8 cellular contexts compared by ENCODE assay signal in genomic region chr7:105808703-105809590, GRCh38.
DNase-seq lines count a peak whose midpoint lies in the region; ATAC-seq and TF ChIP-seq lines count a peak whose summit lies in the region.

No MANE protein-coding gene starts in this region.

- H2BK5ac ChIP-seq in IMR-90 (ENCODE audit: low read depth, low read length, poor library complexity, severe bottlenecking): peak overlapping the region; percentile 36

- peaks cover 37% of the 10 kb centered on the region for H3K4me1 Mint-ChIP-seq in Calu3 (ENCODE audit: low read depth, unreplicated experiment)
- peaks cover 75% of the 10 kb centered on the region for H3K4me1 Mint-ChIP-seq in activated CD4-positive, alpha-beta T cell treated with anti-CD3 and anti-CD28 coated beads, Interleukin-2, amount 10 ng/mL, durations not matched to agents 24 days and 14 days

- no CpG with 5 or more reads among the region's 8 CpGs for WGBS in IMR-90 (ENCODE audit: extremely low coverage in 2 of 2, insufficient read length in 1 of 2), 2 experiments

- no peak overlapping the region for H3K23ac ChIP-seq in IMR-90 (ENCODE audit: low read depth, low read length)

- TF ChIP-seq POLR2A in IMR-90 (IDR thresholded peaks at IDR 0.05; ENCODE audit: low read depth, low read length): no peak

- H2AK9ac ChIP-seq in IMR-90 (replicated peaks; ENCODE audit: low read depth, low read length, poor library complexity): no peak overlapping the region

- 0 out of 2 replicates have a peak, but pooled peaks cover 3% of the 10 kb centered on the region for H4K20me1 ChIP-seq in IMR-90 (ENCODE audit: insufficient read depth, low read length)

- peak overlapping the region; percentile 12; the same call in 1 of the 3 replicates for H2BK15ac ChIP-seq in IMR-90 (ENCODE audit: low read depth, low read length)

- H3K27ac Mint-ChIP-seq in Calu3 (ENCODE audit: unreplicated experiment): peak overlapping the region; percentile 37
- H3K27ac Mint-ChIP-seq in activated CD4-positive, alpha-beta T cell treated with anti-CD3 and anti-CD28 coated beads, Interleukin-2, amount 10 ng/mL, durations not matched to agents 24 days and 14 days: peak overlapping the region; percentile 92

- no peak overlapping the region for H3K4me3 ChIP-seq in IMR-90 (ENCODE audit: insufficient read depth, low read depth, low read length)

- in situ Hi-C loops in IMR-90 (cut with MboI; ENCODE audit: low sequenced_read_pairs): no loop called here

- H3K79me1 ChIP-seq in IMR-90 (ENCODE audit: low read depth in 1 of 2, low read length in 2 of 2): peaks cover 2 to 37% of the 10 kb centered on the region in 2 experiments; a peak in 3 of 4 replicates

- peaks cover 21% of the 10 kb centered on the region for H3K9me1 ChIP-seq in IMR-90 (ENCODE audit: insufficient read depth, low read length)

- intact Hi-C loops in Calu3 (cut with micrococcal nuclease; ENCODE audit: unreplicated experiment) (no loop called here), IMR-90 (cut with micrococcal nuclease) (no loop called here)
- intact Hi-C loops in activated CD4-positive, alpha-beta T cell treated with anti-CD3 and anti-CD28 coated beads, Interleukin-2, amount 10 ng/mL, durations not matched to agents 24 days and 14 days (cut with micrococcal nuclease): loop anchor here (1.0 to 10.0 kb wide), 16 partner anchors 9 to 864 kb away; partner anchors contain the start of genes ATXN7L1 and NAMPT

- DNase-seq in Calu3: peak; percentile 41
- peak; percentile 85 for DNase-seq in IMR-90
- DNase-seq in activated CD4-positive, alpha-beta T cell treated with anti-CD3 and anti-CD28 coated beads, Interleukin-2, amount 10 ng/mL, durations not matched to agents 24 days and 14 days: peak; percentile 93
- DNase-seq in stimulated activated CD8-positive, alpha-beta memory T cell treated with anti-CD3 and anti-CD28 coated beads, Interleukin-12 subunit alpha, Interleukin-12 subunit beta, amount 100 ng/mL, for 4 hours (ENCODE audit: low read depth): peak; percentile 60
- no peak for DNase-seq in hippocampal formation (lab: John Stamatoyannopoulos, UW)
- DNase-seq in NCI-H446 (lab: John Stamatoyannopoulos, UW): no peak

- H2AK5ac ChIP-seq in IMR-90 (ENCODE audit: low read depth, low read length): peak overlapping the region; percentile 18; the same call in 1 of the 2 replicates

- H3K14ac ChIP-seq in IMR-90 (replicated peaks; ENCODE audit: low read depth, low read length): no peak overlapping the region

- no peak for TF ChIP-seq RAD21 in IMR-90 (IDR thresholded peaks at IDR 0.05; ENCODE audit: low read length)

- no peak overlapping the region for H4K91ac ChIP-seq in IMR-90 (ENCODE audit: insufficient read depth, low read depth, low read length)

- ATAC-seq in GM21515 (IDR thresholded peaks at IDR 0.05; ENCODE audit: unreplicated experiment) (peak; percentile 97), IMR-90 (ENCODE audit: low read depth) (peak; percentile 58), esophagus mucosa (peak; percentile 91)

- H2BK20ac ChIP-seq in IMR-90 (ENCODE audit: low read depth, low read length): no peak overlapping the region

- H3K27ac ChIP-seq in IMR-90 (ENCODE audit: insufficient read depth, low read length): no peak overlapping the region

- H3K4ac ChIP-seq in IMR-90 (ENCODE audit: low read depth, low read length): peak overlapping the region; percentile 0; the same call in 1 of the 2 replicates

- no peaks in the 10 kb centered on the region for H3K27me3 ChIP-seq in IMR-90 (ENCODE audit: control insufficient read depth, insufficient read depth, low read length)

- BruUV-seq in Calu3 (replicated peaks; lab: Mats Ljungman, UMichigan) (no TSS peak), IMR-90 (replicated peaks; lab: Mats Ljungman, UMichigan) (no TSS peak)

- no peaks in the 10 kb centered on the region for H3K9me3 Mint-ChIP-seq in Calu3 (ENCODE audit: low read depth, unreplicated experiment)
- peaks cover 9% of the 10 kb centered on the region for H3K9me3 Mint-ChIP-seq in activated CD4-positive, alpha-beta T cell treated with anti-CD3 and anti-CD28 coated beads, Interleukin-2, amount 10 ng/mL, durations not matched to agents 24 days and 14 days

- no peak overlapping the region for H2AFZ ChIP-seq in IMR-90 (replicated peaks; ENCODE audit: low read length, poor library complexity)

- dilution Hi-C loops in IMR-90 (cut with HindIII; ENCODE audit: low sequenced_read_pairs, unreplicated experiment): no loop called here

- H3K56ac ChIP-seq in IMR-90 (ENCODE audit: extremely low read depth, insufficient read depth, low read length): no peak overlapping the region

- H3K4me1 ChIP-seq in IMR-90 (ENCODE audit: control insufficient read depth, insufficient read depth, low read length): peaks cover 19% of the 10 kb centered on the region

- POLR2A ChIA-PET in IMR-90 (lab: Charles Lee; ENCODE audit: unreplicated experiment): no interaction called here

- H3K36me3 ChIP-seq in IMR-90 (ENCODE audit: control insufficient read depth, insufficient read depth, low read length): no peaks in the 10 kb centered on the region

- H3K27me3 Mint-ChIP-seq in Calu3 (ENCODE audit: unreplicated experiment): no peaks in the 10 kb centered on the region
- H3K27me3 Mint-ChIP-seq in activated CD4-positive, alpha-beta T cell treated with anti-CD3 and anti-CD28 coated beads, Interleukin-2, amount 10 ng/mL, durations not matched to agents 24 days and 14 days: peaks cover 2% of the 10 kb centered on the region

- TF ChIP-seq CTCF in Calu3 (IDR thresholded peaks at IDR 0.05; ENCODE audit: unreplicated experiment) (no peak), IMR-90 (conservative IDR thresholded peaks at IDR 0.05; ENCODE audit: low read depth, low read length) (no peak)

- peak overlapping the region; percentile 23; the same call in 1 of the 2 replicates for H4K5ac ChIP-seq in IMR-90 (ENCODE audit: low read depth, low read length)

- H3K18ac ChIP-seq in IMR-90 (ENCODE audit: low read depth, low read length): peak overlapping the region; percentile 2; the same call in 1 of the 2 replicates

- CTCF ChIA-PET in Calu3 (lab: Charles Lee) (interaction anchor here (1.1 kb wide), 1 partner anchor 39 kb away, joined by 3 read pairs; no protein-coding TSS in a partner anchor), IMR-90 (lab: Yijun Ruan, JAX) (no interaction called here)

- no peak overlapping the region for H3K9ac ChIP-seq in IMR-90 (ENCODE audit: low read depth, low read length)

- no peak overlapping the region for H2BK120ac ChIP-seq in IMR-90 (ENCODE audit: low read depth, low read length)

- peak overlapping the region in 1 of 2 experiments; percentile 66; a peak in 2 of 4 replicates for H4K8ac ChIP-seq in IMR-90 (ENCODE audit: low read depth in 2 of 2, low read length in 2 of 2)

- no peak overlapping the region for H3K4me3 Mint-ChIP-seq in Calu3 (ENCODE audit: low read depth, unreplicated experiment)
- peak overlapping the region; percentile 71 for H3K4me3 Mint-ChIP-seq in activated CD4-positive, alpha-beta T cell treated with anti-CD3 and anti-CD28 coated beads, Interleukin-2, amount 10 ng/mL, durations not matched to agents 24 days and 14 days

- H3K36me3 Mint-ChIP-seq in Calu3 (ENCODE audit: insufficient read depth, unreplicated experiment): peaks cover 17% of the 10 kb centered on the region
- H3K36me3 Mint-ChIP-seq in activated CD4-positive, alpha-beta T cell treated with anti-CD3 and anti-CD28 coated beads, Interleukin-2, amount 10 ng/mL, durations not matched to agents 24 days and 14 days (ENCODE audit: low read depth): peaks cover 6% of the 10 kb centered on the region

- H3K9me3 ChIP-seq in IMR-90 (ENCODE audit: control insufficient read depth, insufficient read depth, low read length): no peaks in the 10 kb centered on the region

- H3K4me2 ChIP-seq in IMR-90 (ENCODE audit: low read depth, low read length): no peak overlapping the region; the same call in 1 of the 2 replicates

TF ChIP-seq in IMR-90, 13 proteins besides CTCF, POLR2A, EP300 and RAD21:
- TF ChIP-seq BHLHE40 (IDR thresholded peaks at IDR 0.05; ENCODE audit: low read depth, low read length) (no peak), MAFK (IDR thresholded peaks at IDR 0.05; ENCODE audit: low read depth, low read length) (no peak), RCOR1 (IDR thresholded peaks at IDR 0.05; ENCODE audit: insufficient replicate concordance, low read length) (no peak)

Comparison
In these comparisons a context has a peak if more than half of its experiments do, and no peak if none do; other contexts are left out.
1. DNase-seq: peak in Calu3 (single experiment), IMR-90 (single experiment), activated CD4-positive, alpha-beta T cell treated with anti-CD3 and anti-CD28 coated beads, Interleukin-2, amount 10 ng/mL, durations not matched to agents 24 days and 14 days (single experiment) and stimulated activated CD8-positive, alpha-beta memory T cell treated with anti-CD3 and anti-CD28 coated beads, Interleukin-12 subunit alpha, Interleukin-12 subunit beta, amount 100 ng/mL, for 4 hours (single experiment); none in hippocampal formation (0 of 2) and NCI-H446 (0 of 2).
2. Peak in every context shown above with its lines, with median percentiles within 50 percentile points of each other: ATAC-seq.